ENCODE assay signal across 11 cellular contexts in genomic region chr11:12679471-12679870, GRCh38. TPM values are rescaled to one million over a fixed set of nuclear protein-coding genes. Genes with fewer than 3 reads are reported as not detected.
A peak's percentile ranks its signal among the peaks of the same experiment; 100 is the strongest.
DNase-seq lines count a peak whose midpoint lies in the region; TF ChIP-seq lines count a peak whose summit lies in the region.
"Had no signal": no experiment of that assay in that cellular context is flagged by ENCODE, and none has a peak within 500 bp of the region (broad histone marks: within the 10 kb centered on the region; RNA-seq: fewer than 3 reads in every experiment).

No MANE protein-coding gene starts in this region.

- no peak overlapping the region for H3K18ac ChIP-seq in mesenchymal stem cell (ENCODE audit: low read depth in 1 of 2, low read length in 2 of 2)

- H3K27me3 Mint-ChIP-seq in brain, result peaks cover 10% of the 10 kb centered on the region

- H3K4me1 ChIP-seq in HUES6 (ENCODE audit: control insufficient read depth, insufficient read depth, low read length) (peaks cover 82% of the 10 kb centered on the region), mesenchymal stem cell (ENCODE audit: control insufficient read depth, insufficient read depth, low read depth, low read length) (peaks cover 14% of the 10 kb centered on the region), subcutaneous abdominal adipose tissue (ENCODE audit: control insufficient read depth in 5 of 5, insufficient read depth in 5 of 5, low read length in 5 of 5) (peaks cover 10 to 80% (median 69%) of the 10 kb centered on the region in 5 donors)

- peaks cover 3% of the 10 kb centered on the region; the same call in 1 of the 2 replicates for H3K27me3 ChIP-seq in HUES6 (ENCODE audit: control insufficient read depth, insufficient read depth, low read length)
- H3K27me3 ChIP-seq in mesenchymal stem cell (ENCODE audit: control insufficient read depth in 1 of 2, insufficient read depth in 1 of 2, low read length in 2 of 2), result no peaks in the 10 kb centered on the region
- no peaks in the 10 kb centered on the region for H3K27me3 ChIP-seq in subcutaneous abdominal adipose tissue (ENCODE audit: control insufficient read depth in 5 of 5, insufficient read depth in 4 of 5, low read length in 5 of 5)

- no peak for TF ChIP-seq CTCF in brain (conservative IDR thresholded peaks at IDR 0.05)

- H2BK120ac ChIP-seq in mesenchymal stem cell (ENCODE audit: low read depth, low read length), result no peak overlapping the region

- H2BK12ac ChIP-seq in mesenchymal stem cell (ENCODE audit: low read length in 2 of 2), result no peak overlapping the region

- H3K79me1 ChIP-seq in mesenchymal stem cell (replicated peaks; ENCODE audit: low read length, poor library complexity, severe bottlenecking), result no peaks in the 10 kb centered on the region

- no peak overlapping the region for H2BK5ac ChIP-seq in mesenchymal stem cell (ENCODE audit: low read depth, low read length, poor library complexity, severe bottlenecking)

- H2BK15ac ChIP-seq in mesenchymal stem cell (ENCODE audit: low read depth, poor library complexity, severe bottlenecking), result no peak overlapping the region

- H3K9me3 Mint-ChIP-seq in brain, result no peaks in the 10 kb centered on the region
- H3K9me3 Mint-ChIP-seq: activated CD4-positive, alpha-beta memory T cell treated with anti-CD3 and anti-CD28 coated beads, Interleukin-2, amount 10 ng/mL, durations not matched to agents 7 days and 5 days; IgD-negative memory B cell had no signal

- H3K9ac ChIP-seq in HUES6 (ENCODE audit: low read length) (no peak overlapping the region), mesenchymal stem cell (ENCODE audit: low read length) (peak overlapping the region; percentile 98), subcutaneous abdominal adipose tissue (ENCODE audit: low read length in 5 of 5) (no peak overlapping the region)

- H4K91ac ChIP-seq in mesenchymal stem cell (ENCODE audit: low read length), result no peak overlapping the region

- H3K4ac ChIP-seq in mesenchymal stem cell (ENCODE audit: low read depth in 1 of 2, low read length in 2 of 2), result no peak overlapping the region

- H3K14ac ChIP-seq in mesenchymal stem cell (ENCODE audit: low read length in 2 of 2), result no peak overlapping the region

- in situ Hi-C loops in KBM-7 (cut with MboI; ENCODE audit: low pct_unique_long_range_greater_than_20kb, low sequenced_read_pairs), result no loop called here

- H3K23ac ChIP-seq in mesenchymal stem cell (ENCODE audit: low read length in 2 of 2), result no peak overlapping the region

- no peak overlapping the region for H3K27ac ChIP-seq in HUES6 (ENCODE audit: low read depth, low read length)
- H3K27ac ChIP-seq in mesenchymal stem cell (ENCODE audit: low read length, poor library complexity, severe bottlenecking), result no peak overlapping the region
- peak overlapping the region; percentile 11 for H3K27ac ChIP-seq in subcutaneous abdominal adipose tissue (ENCODE audit: low read depth, low read length)

- no peak overlapping the region for H3K4me2 ChIP-seq in mesenchymal stem cell (ENCODE audit: low read length, poor library complexity, severe bottlenecking)

- no peak overlapping the region for H2AK5ac ChIP-seq in mesenchymal stem cell (ENCODE audit: low read length, severe bottlenecking)

- DNase-seq in mesenchymal stem cell, result no peak
- DNase-seq in KBM-7, result no peak
- no peak for DNase-seq in NK-92 treated with Interleukin-12 subunit alpha and Interleukin-12 subunit beta, amount 100 ng/mL, for 24 hours (lab: John Stamatoyannopoulos, UW)
- DNase-seq in NAMALWA (ENCODE audit: low spot score), result no peak
- DNase-seq: activated CD4-positive, alpha-beta memory T cell treated with anti-CD3 and anti-CD28 coated beads, Interleukin-2, amount 10 ng/mL, durations not matched to agents 7 days and 5 days; cerebellar nuclear complex; kidney had no signal

- H3K4me3 ChIP-seq in HUES6 (ENCODE audit: low read depth, low read length) (peak overlapping the region; percentile 49), mesenchymal stem cell (ENCODE audit: insufficient read depth in 1 of 2, low read depth in 1 of 2, low read length in 2 of 2) (peak overlapping the region in 1 of 2 experiments; percentile 90), subcutaneous abdominal adipose tissue (ENCODE audit: low read depth in 1 of 5, low read length in 5 of 5) (no peak overlapping the region)

- H4K8ac ChIP-seq in mesenchymal stem cell (ENCODE audit: low read length), result no peak overlapping the region

- H3K27ac Mint-ChIP-seq in brain, result peak overlapping the region; percentile 57 to 100 (median 74)
- H3K27ac Mint-ChIP-seq: activated CD4-positive, alpha-beta memory T cell treated with anti-CD3 and anti-CD28 coated beads, Interleukin-2, amount 10 ng/mL, durations not matched to agents 7 days and 5 days; IgD-negative memory B cell had no signal

- no peaks in the 10 kb centered on the region for H3K9me3 ChIP-seq in HUES6 (ENCODE audit: control insufficient read depth, insufficient read depth, low read depth, low read length)
- no peaks in the 10 kb centered on the region for H3K9me3 ChIP-seq in mesenchymal stem cell (ENCODE audit: control insufficient read depth, low read length)
- H3K9me3 ChIP-seq in subcutaneous abdominal adipose tissue (ENCODE audit: control insufficient read depth in 5 of 5, low read length in 5 of 5), result no peaks in the 10 kb centered on the region

- H2AFZ ChIP-seq in mesenchymal stem cell (ENCODE audit: low read depth, low read length), result no peak overlapping the region

- H3K36me3 ChIP-seq in HUES6 (ENCODE audit: control insufficient read depth, insufficient read depth, low read length) (peaks cover 8% of the 10 kb centered on the region; the same call in 1 of the 2 replicates), mesenchymal stem cell (ENCODE audit: control insufficient read depth in 1 of 2, insufficient read depth in 2 of 2, low read depth in 1 of 2, low read length in 2 of 2) (peaks cover 4 to 9% of the 10 kb centered on the region in 2 experiments), subcutaneous abdominal adipose tissue (ENCODE audit: control insufficient read depth in 5 of 5, insufficient read depth in 5 of 5, low read length in 5 of 5) (no peaks in the 10 kb centered on the region)

- peaks cover 89% of the 10 kb centered on the region for H3K4me1 Mint-ChIP-seq in brain

- H3K36me3 Mint-ChIP-seq in brain, result peaks cover 11% of the 10 kb centered on the region
- H3K36me3 Mint-ChIP-seq: IgD-negative memory B cell had no signal

- peak overlapping the region; percentile 94 to 100 (median 95) for H3K4me3 Mint-ChIP-seq in brain
- H3K4me3 Mint-ChIP-seq: activated CD4-positive, alpha-beta memory T cell treated with anti-CD3 and anti-CD28 coated beads, Interleukin-2, amount 10 ng/mL, durations not matched to agents 7 days and 5 days; IgD-negative memory B cell had no signal

RNA-seq across cellular contexts. Expression of gene TEAD1, which starts 5.2 kb away (rescaled TPM):
- polyA plus RNA-seq in brain (ENCODE audit: insufficient read depth, low read depth, low replicate concordance), result 32.4 TPM
- polyA plus RNA-seq in mesenchymal stem cell (2013, experiment 1 of 2), result 60.7 TPM
- 58.9 TPM for polyA plus RNA-seq in mesenchymal stem cell (2013, experiment 2 of 2)
- polyA plus RNA-seq: IgD-negative memory B cell had no signal
